6 cellular contexts compared by ENCODE assay signal in the genomic region with DNA sequence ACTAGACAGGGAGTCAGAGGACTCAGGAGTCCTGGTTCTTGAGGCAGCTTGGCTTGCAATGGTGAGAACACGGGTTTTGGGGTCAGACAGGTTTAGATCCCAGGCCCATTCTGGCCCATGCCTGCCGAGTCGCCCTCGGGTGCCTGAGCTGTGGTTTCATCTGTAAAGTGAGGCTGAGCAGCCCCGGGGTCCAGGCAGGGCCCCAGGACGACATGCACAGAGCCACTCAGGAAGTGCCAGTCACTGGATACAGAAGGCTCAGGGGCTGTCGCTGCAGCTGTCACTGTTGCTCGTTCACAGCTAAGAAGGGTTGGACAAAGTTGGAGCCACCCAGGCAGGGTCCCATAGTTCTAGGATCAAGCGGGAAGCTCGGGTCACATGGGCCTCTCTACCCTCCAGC.
"Had no signal": no experiment of that assay in that cellular context is flagged by ENCODE, and none has a peak within 500 bp of the region (broad histone marks: within the 10 kb centered on the region; RNA-seq: fewer than 3 reads in every experiment).

No MANE protein-coding gene starts in this region.

- H2AFZ ChIP-seq: GM23248 had no signal

- DNase-seq: GM23248, GOT3, H9, HCEC 1CT, IMR-90 had no signal

- H3K4me3 ChIP-seq: GM23248, K562 had no signal

- H3K27ac ChIP-seq: GM23248 had no signal
